Comparison of ENCODE assay signal across 8 cellular contexts in the genomic region with DNA sequence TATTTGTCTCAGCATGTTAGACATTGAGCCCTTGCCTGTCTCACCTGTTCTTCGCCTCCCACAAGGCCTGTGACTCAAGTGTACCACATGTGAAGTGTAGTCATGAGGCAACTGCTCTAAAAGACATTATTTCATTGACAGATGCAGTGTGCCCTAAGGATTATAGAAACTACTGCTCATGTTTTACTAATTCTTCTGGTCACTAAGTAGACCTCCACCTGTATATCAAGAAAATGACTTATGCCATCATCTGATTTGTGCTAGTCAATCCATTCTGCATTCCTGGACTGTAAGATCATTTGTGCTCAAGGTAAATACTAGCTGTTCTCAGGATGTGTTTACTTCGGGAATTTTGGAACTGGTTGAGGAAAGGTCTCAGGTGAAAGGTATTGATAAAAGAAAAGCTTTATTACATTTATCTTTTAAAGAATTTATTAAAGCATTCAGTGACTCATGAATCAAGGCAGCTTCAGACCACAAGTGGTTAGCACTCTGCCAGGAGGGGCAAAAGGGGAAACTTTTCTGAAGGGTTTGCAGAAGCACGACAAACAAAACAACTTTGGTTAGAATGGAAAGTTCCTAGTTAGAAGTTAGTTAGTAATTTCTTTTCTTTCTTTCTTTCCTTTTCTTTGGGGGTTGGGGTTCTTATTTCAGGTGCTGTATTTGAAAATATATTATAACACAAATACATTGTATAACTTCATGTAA.
DNase-seq lines count a peak whose midpoint lies in the region; ATAC-seq lines count a peak whose summit lies in the region.

No MANE protein-coding gene starts in this region.

- DNase-seq in activated CD8-positive, alpha-beta memory T cell treated with anti-CD3 and anti-CD28 coated beads, Interleukin-2, amount 50 U/mL, for 24 hours (ENCODE audit: extremely low read depth), result peak; percentile 36
- DNase-seq in naive thymus-derived CD8-positive, alpha-beta T cell, result peak in 1 of 10 donors; percentile 25
- DNase-seq in NCI-H2029 (lab: John Stamatoyannopoulos, UW) (no peak), NCI-H2107 (lab: John Stamatoyannopoulos, UW) (no peak), inferior parietal cortex (ENCODE audit: extremely low spot score) (no peak), mesendoderm (no peak)

- H4K8ac ChIP-seq in mesendoderm (ENCODE audit: low read depth, low read length), result no peak overlapping the region

- no peak overlapping the region for H3K27ac ChIP-seq in mesendoderm (ENCODE audit: low read depth, low read length)

- peak overlapping the region in 4 of 10 donors; percentile 9 to 26 (median 20) for H3K27ac Mint-ChIP-seq in naive thymus-derived CD8-positive, alpha-beta T cell

- H3K4me2 ChIP-seq in mesendoderm (ENCODE audit: low read length), result no peak overlapping the region

- H2BK5ac ChIP-seq in mesendoderm (ENCODE audit: low read length), result no peak overlapping the region

- H3K56ac ChIP-seq in mesendoderm (ENCODE audit: low read length), result no peak overlapping the region

- H3K27me3 ChIP-seq in mesendoderm (ENCODE audit: insufficient read depth, low read length, poor library complexity), result no peaks in the 10 kb centered on the region

- no peaks in the 10 kb centered on the region for H3K36me3 Mint-ChIP-seq in naive thymus-derived CD8-positive, alpha-beta T cell

- H3K18ac ChIP-seq in mesendoderm (ENCODE audit: low read length), result no peak overlapping the region

- no peak overlapping the region for H4K5ac ChIP-seq in mesendoderm (ENCODE audit: low read length)

- H3K9ac ChIP-seq in mesendoderm (ENCODE audit: low read length), result no peak overlapping the region

- no peaks in the 10 kb centered on the region for H3K4me1 ChIP-seq in mesendoderm (ENCODE audit: control insufficient read depth, low read depth, low read length)

- H3K36me3 ChIP-seq in mesendoderm (ENCODE audit: control insufficient read depth, insufficient read depth, low read length), result no peaks in the 10 kb centered on the region

- peaks cover 23 to 59% (median 45%) of the 10 kb centered on the region in 4 donors for H3K4me1 Mint-ChIP-seq in naive thymus-derived CD8-positive, alpha-beta T cell

- POLR2A ChIA-PET in naive thymus-derived CD8-positive, alpha-beta T cell (lab: Charles Lee), result interaction anchor here (0.8 kb wide), 1 partner anchor 53 kb away, joined by 3 read pairs; no protein-coding TSS in a partner anchor

- H3K4me3 Mint-ChIP-seq in naive thymus-derived CD8-positive, alpha-beta T cell, result peak overlapping the region in 7 of 10 donors; percentile 3 to 59 (median 17)

- no peak overlapping the region for H2BK15ac ChIP-seq in mesendoderm (replicated peaks; ENCODE audit: low read depth)

- no peak overlapping the region for H2AK5ac ChIP-seq in mesendoderm (ENCODE audit: low read length)

- H3K79me2 ChIP-seq in mesendoderm (ENCODE audit: control insufficient read depth, insufficient read depth, low read length), result no peaks in the 10 kb centered on the region

- no CpG with 5 or more reads among the region's 3 CpGs for WGBS in mesendoderm (ENCODE audit: extremely low coverage, insufficient coverage, low lambda C conversion rate)

- H3K27me3 Mint-ChIP-seq in naive thymus-derived CD8-positive, alpha-beta T cell, result no peaks in the 10 kb centered on the region

- no peak overlapping the region for H3K4ac ChIP-seq in mesendoderm (ENCODE audit: low read depth, low read length)

- no peaks in the 10 kb centered on the region for H3K79me1 ChIP-seq in mesendoderm (ENCODE audit: low read length)

- no peak overlapping the region for H3K4me3 ChIP-seq in mesendoderm (ENCODE audit: low read length)

- H3K23ac ChIP-seq in mesendoderm (ENCODE audit: low read length), result no peak overlapping the region

- peak; percentile 63 for ATAC-seq in GM18867 (IDR thresholded peaks at IDR 0.05; ENCODE audit: unreplicated experiment)
- peak; percentile 46 for ATAC-seq in HG02970 (IDR thresholded peaks at IDR 0.05; ENCODE audit: low FRiP score, unreplicated experiment)
- ATAC-seq in naive thymus-derived CD8-positive, alpha-beta T cell, result peak; percentile 51 to 63

- no peaks in the 10 kb centered on the region for H3K9me3 Mint-ChIP-seq in naive thymus-derived CD8-positive, alpha-beta T cell

- no peak overlapping the region for H2BK120ac ChIP-seq in mesendoderm (ENCODE audit: low read depth, low read length)
